Comparison of ENCODE assay signal across 19 cellular contexts in genomic region chr11:73156114-73156513, GRCh38. TPM values are rescaled to one million over a fixed set of nuclear protein-coding genes. Genes with fewer than 3 reads are reported as not detected.
A peak's percentile ranks its signal among the peaks of the same experiment; 100 is the strongest.
DNase-seq lines count a peak whose midpoint lies in the region; ATAC-seq, FAIRE-seq and TF ChIP-seq lines count a peak whose summit lies in the region.
"Had no signal": no experiment of that assay in that cellular context is flagged by ENCODE, and none has a peak within 500 bp of the region (broad histone marks: within the 10 kb centered on the region; RNA-seq: fewer than 3 reads in every experiment).

No MANE protein-coding gene starts in this region.

- no peaks in the 10 kb centered on the region for H3K36me3 ChIP-seq in KOPT-K1 (ENCODE audit: insufficient read depth, low read length)
- no peaks in the 10 kb centered on the region for H3K36me3 ChIP-seq in GM12878 (ENCODE audit: control insufficient read depth in 2 of 2, insufficient read depth in 2 of 2, low read length in 1 of 2)
- no peaks in the 10 kb centered on the region for H3K36me3 ChIP-seq in spleen
- H3K36me3 ChIP-seq: cardiac muscle cell had no signal

- no peak for FAIRE-seq in GM12878 (lab: Jason Lieb, UNC)
- FAIRE-seq: endometrium had no signal

- peaks cover 40% of the 10 kb centered on the region for H3K79me2 ChIP-seq in GM12878 (ENCODE audit: control insufficient read depth, insufficient read depth, low read length)

- peak overlapping the region; percentile 80 for H3K9ac ChIP-seq in GM12878 (ENCODE audit: control insufficient read depth, insufficient read depth, low read length)

- peak overlapping the region; percentile 95 for H3K4me2 ChIP-seq in GM12878 (ENCODE audit: control insufficient read depth, insufficient read depth)

- H3K4me1 ChIP-seq in GM12878 (ENCODE audit: control insufficient read depth, insufficient read depth, low read length), result peaks cover 81% of the 10 kb centered on the region
- H3K4me1 ChIP-seq in spleen, result peaks cover 56 to 97% (median 86%) of the 10 kb centered on the region in 6 donors

- H3K4me1 Mint-ChIP-seq in activated naive CD4-positive, alpha-beta T cell treated with anti-CD3 and anti-CD28 coated beads, Interleukin-2, amount 10 ng/mL, durations not matched to agents 7 days and 5 days, result peaks cover 62% of the 10 kb centered on the region

- H3K4me3 ChIP-seq in GM12878 (no peak overlapping the region), spleen (no peak overlapping the region)
- H3K4me3 ChIP-seq: cardiac muscle cell had no signal

- H3K4me3 Mint-ChIP-seq in activated naive CD4-positive, alpha-beta T cell treated with anti-CD3 and anti-CD28 coated beads, Interleukin-2, amount 10 ng/mL, durations not matched to agents 7 days and 5 days, result no peak overlapping the region

- no peak for ATAC-seq in GM12878
- ATAC-seq in GM21786 (IDR thresholded peaks at IDR 0.05; ENCODE audit: unreplicated experiment), result no peak
- no peak for ATAC-seq in GM21619 (IDR thresholded peaks at IDR 0.05; ENCODE audit: unreplicated experiment)

- in situ Hi-C loops in GM12878 (cut with MboI), result no loop called here

- peak overlapping the region; percentile 79 for H3K27ac Mint-ChIP-seq in activated naive CD4-positive, alpha-beta T cell treated with anti-CD3 and anti-CD28 coated beads, Interleukin-2, amount 10 ng/mL, durations not matched to agents 7 days and 5 days

- no peaks in the 10 kb centered on the region for H4K20me1 ChIP-seq in GM12878 (ENCODE audit: control insufficient read depth, insufficient read depth)

- H3K36me3 Mint-ChIP-seq in activated naive CD4-positive, alpha-beta T cell treated with anti-CD3 and anti-CD28 coated beads, Interleukin-2, amount 10 ng/mL, durations not matched to agents 7 days and 5 days, result no peaks in the 10 kb centered on the region

- BruUV-seq in GM12878 (replicated peaks; lab: Mats Ljungman, UMichigan), result no TSS peak

- peak overlapping the region; percentile 24 for H2AFZ ChIP-seq in GM12878 (ENCODE audit: control insufficient read depth, low read depth, low read length)

- SMC1A ChIA-PET in GM12878 (lab: Charles Lee; ENCODE audit: uncharacterized antibody, unreplicated experiment), result interaction anchor here (0.9 to 37.3 kb wide), 3 partner anchors 6 to 106 kb away, joined by 3 to 926 read pairs (median 926); partner anchors contain the start of gene FCHSD2

- RAD21 ChIA-PET in GM12878 (lab: Charles Lee; ENCODE audit: unreplicated experiment), result interaction anchor here (0.8 to 22.1 kb wide), 4 partner anchors 4 to 115 kb away, joined by 3 to 441 read pairs (median 222); partner anchors contain the start of gene FCHSD2

- no peaks in the 10 kb centered on the region for H3K9me3 Mint-ChIP-seq in activated naive CD4-positive, alpha-beta T cell treated with anti-CD3 and anti-CD28 coated beads, Interleukin-2, amount 10 ng/mL, durations not matched to agents 7 days and 5 days

- TF ChIP-seq RAD21 in GM12878 (IDR thresholded peaks at IDR 0.05; ENCODE audit: insufficient read depth, low read depth, low read length), result no peak

- WGBS in GM12878 (ENCODE audit: insufficient coverage, insufficient replicate concordance, low lambda C conversion rate, missing lambda C conversion rate), result 0% methylated on average over 1 of the region's 1 CpG
- 59 to 73% (median 66%) methylated on average over 1 of the region's 1 CpG for WGBS in spleen, 5 donors

- CTCF ChIA-PET in activated naive CD4-positive, alpha-beta T cell treated with anti-CD3 and anti-CD28 coated beads, Interleukin-2, amount 10 ng/mL, durations not matched to agents 7 days and 5 days (lab: Charles Lee), result interaction anchor here (2.9 to 11.6 kb wide), 2 partner anchors 13 to 22 kb away, joined by 19 to 89 read pairs; partner anchors contain the start of gene FCHSD2
- CTCF ChIA-PET in GM12878 (lab: Yijun Ruan, JAX), result interaction anchor here (1.1 to 11.0 kb wide), 6 partner anchors 9 to 78 kb away, joined by 4 to 77 read pairs (median 36); partner anchors contain the start of gene FCHSD2

- no peak for DNase-seq in activated naive CD4-positive, alpha-beta T cell treated with anti-CD3 and anti-CD28 coated beads, Interleukin-2, amount 10 ng/mL, durations not matched to agents 7 days and 5 days
- DNase-seq in activated naive CD4-positive, alpha-beta T cell (lab: John Stamatoyannopoulos, UW), result no peak
- DNase-seq in GM12878 (ENCODE audit: low read depth, low spot score) (no peak), spleen (no peak), GM20000 (ENCODE audit: low spot score) (no peak)
- DNase-seq: activated CD4-positive, alpha-beta T cell treated with anti-CD3 and anti-CD28 coated beads, Interleukin-2, amount 50 U/mL, for 4 hours; activated naive CD4-positive, alpha-beta T cell treated with Interleukin-2 at 50 U/mL for 16 hours; foreskin melanocyte; mesendoderm; NCI-H2029; NCI-H748 treated with DMSO at 0.1 percent for 48 hours; stimulated activated CD4-positive, alpha-beta T cell treated with anti-CD3 and anti-CD28 coated beads, Interleukin-12 subunit alpha, Interleukin-12 subunit beta, amount 100 ng/mL, for 4 hours; T-helper 9 cell had no signal

- H3K27me3 ChIP-seq in GM12878 (replicated peaks in 1 of 2; ENCODE audit: control insufficient read depth in 2 of 2, insufficient read depth in 2 of 2, low read length in 1 of 2), result no peaks in the 10 kb centered on the region
- no peaks in the 10 kb centered on the region for H3K27me3 ChIP-seq in spleen (replicated peaks in 1 of 7)
- H3K27me3 ChIP-seq: cardiac muscle cell had no signal

- H3K27ac ChIP-seq in KOPT-K1 (ENCODE audit: low read depth, low read length, poor library complexity, severe bottlenecking), result peak overlapping the region; percentile 90
- H3K27ac ChIP-seq in GM12878 (ENCODE audit: control insufficient read depth, insufficient read depth), result peak overlapping the region; percentile 98
- H3K27ac ChIP-seq in spleen, result peak overlapping the region; percentile 30 to 88 (median 80)
- H3K27ac ChIP-seq: RWPE1 had no signal

- TF ChIP-seq EP300 in GM12878 (IDR thresholded peaks at IDR 0.05; ENCODE audit: borderline replicate concordance in 1 of 2, control insufficient read depth in 1 of 2, low read depth in 2 of 2, low read length in 2 of 2), result no peak

- intact Hi-C loops in GM12878 (cut with micrococcal nuclease; ENCODE audit: unreplicated experiment) (loop anchor here (10.0 kb wide), 1 partner anchor 411 kb away; no protein-coding TSS in a partner anchor), spleen (cut with DNase I; ENCODE audit: low total_unique reads) (no loop called here)

- no peak for TF ChIP-seq POLR2A in GM12878 (IDR thresholded peaks at IDR 0.05; ENCODE audit: low read depth, low read length)
- no peak for TF ChIP-seq POLR2A in spleen (IDR thresholded peaks at IDR 0.05)

- TF ChIP-seq CTCF in GM12878 (IDR thresholded peaks at IDR 0.05 in 2 of 3, conservative IDR thresholded peaks at IDR 0.05 in 1 of 3; ENCODE audit: control insufficient read depth in 2 of 3, extremely low read depth in 1 of 3, insufficient read depth in 1 of 3, low read depth in 3 of 3, low read length in 3 of 3) (no peak), spleen (IDR thresholded peaks at IDR 0.05 in 8 of 11, conservative IDR thresholded peaks at IDR 0.05 in 3 of 11) (no peak), GM20000 (IDR thresholded peaks at IDR 0.05; ENCODE audit: extremely low read depth, missing control alignments) (no peak)

- H3K9me3 ChIP-seq in KOPT-K1 (ENCODE audit: insufficient read depth, low read length, poor library complexity, severe bottlenecking), result no peaks in the 10 kb centered on the region
- no peaks in the 10 kb centered on the region for H3K9me3 ChIP-seq in GM12878 (replicated peaks; ENCODE audit: control insufficient read depth, insufficient read depth, low read length)
- H3K9me3 ChIP-seq in spleen, result no peaks in the 10 kb centered on the region

- POLR2A ChIA-PET in GM12878 (lab: Charles Lee), result interaction anchor here (0.6 to 14.7 kb wide), 7 partner anchors 9 to 418 kb away, joined by 3 to 384 read pairs (median 5); partner anchors contain the start of gene FCHSD2

- H3K27me3 Mint-ChIP-seq in activated naive CD4-positive, alpha-beta T cell treated with anti-CD3 and anti-CD28 coated beads, Interleukin-2, amount 10 ng/mL, durations not matched to agents 7 days and 5 days, result peaks cover 8% of the 10 kb centered on the region

TF ChIP-seq in GM12878, 131 proteins besides CTCF, POLR2A, EP300 and RAD21 (continues in another document):
- peak; percentile 92 for TF ChIP-seq PKNOX1 (IDR thresholded peaks at IDR 0.05)
- TF ChIP-seq IRF4 (IDR thresholded peaks at IDR 0.05; ENCODE audit: low read depth, low read length), result no peak

RNA-seq across cellular contexts. Expression of gene FCHSD2, which starts 14.0 kb away (rescaled TPM):
- 80.2 and 85.2 TPM in 2 replicates for total RNA-seq in GM12878 (2013; cell fraction: nucleolus; rRNA removed)
- total RNA-seq in GM12878 (2014; rRNA removed) (19.5 and 21.1 TPM in 2 replicates), GM12878 (2014; rRNA removed; fragmentation: Illumina TruSeq; extraction: Trizol) (39.2 and 42.5 TPM in 2 replicates), GM12878 (2021) (82.8 and 89.8 TPM in 2 replicates), spleen (100 to 1,000 TPM in 4 of 7 donors, 10 to 100 TPM in 3; 66.1 to 129 (median 110) TPM)
- polyA plus RNA-seq in GM12878 (2011; ENCODE audit: low read depth), result 26.8 TPM
- polyA plus RNA-seq in GM12878 (2011; rRNA removed) (52.7 and 68.3 TPM in 2 replicates), GM12878 (2014; fragmentation: Illumina TruSeq; extraction: Trizol) (62.4 and 70.9 TPM in 2 replicates), GM12878 (2014; fragmentation: Nextera tagmentation; extraction: Ambion mirVana) (10 to 100 TPM; 13.2 to 15.4 TPM), GM12878 (2014; rRNA removed) (43.0 and 44.6 TPM in 2 replicates), GM12878 (2016; fragmentation: Nextera tagmentation; extraction: Ambion mirVana) (10 to 100 TPM; 58.7 to 68.4 TPM), spleen (10 to 100 TPM; 30.2 to 35.0 (median 32.2) TPM)
- 34.0 and 36.1 TPM in 2 replicates for polyA plus RNA-seq in GM12878 (2011; cell fraction: cytosol; rRNA removed)
- 55.8 and 56.5 TPM in 2 replicates for polyA plus RNA-seq in GM12878 (2011; cell fraction: nucleus; rRNA removed)
- polyA plus RNA-seq in GM12878 (2012), result 27.1 and 40.7 TPM in 2 replicates
- 46.8 and 48.8 TPM in 2 replicates for polyA minus RNA-seq in GM12878 (2011; rRNA and poly(A)+ RNA removed)
- polyA minus RNA-seq in GM12878 (2011; cell fraction: cytosol; rRNA and poly(A)+ RNA removed), result 30.5 and 31.3 TPM in 2 replicates
- polyA minus RNA-seq in GM12878 (2011; cell fraction: nucleus; rRNA and poly(A)+ RNA removed), result 36.1 and 52.3 TPM in 2 replicates
